Comparison of ENCODE assay signal across 8 cellular contexts in genomic region chr6:44655368-44656342, GRCh38.
DNase-seq lines count a peak whose midpoint lies in the region; ATAC-seq and TF ChIP-seq lines count a peak whose summit lies in the region.

No MANE protein-coding gene starts in this region.

- no peak overlapping the region for H3K27ac ChIP-seq in CD8-positive, alpha-beta T cell (ENCODE audit: low read depth, low read length)
- no peak overlapping the region; the same call in 1 of the 2 replicates for H3K27ac ChIP-seq in HEK293 (ENCODE audit: extremely low read depth, low read depth, low read length)

- no peaks in the 10 kb centered on the region for H3K36me3 Mint-ChIP-seq in CD8-positive, alpha-beta T cell
- H3K36me3 Mint-ChIP-seq in activated CD4-positive, alpha-beta T cell treated with anti-CD3 and anti-CD28 coated beads for 36 hours (ENCODE audit: low read depth): no peaks in the 10 kb centered on the region

- intact Hi-C loops in CD8-positive, alpha-beta T cell (cut with DNase I, micrococcal nuclease): loop anchor here (1.0 to 10.0 kb wide), 7 partner anchors 178 to 1267 kb away; no protein-coding TSS in a partner anchor
- intact Hi-C loops in activated CD4-positive, alpha-beta T cell treated with anti-CD3 and anti-CD28 coated beads for 36 hours (cut with DNase I, micrococcal nuclease): loop anchor here (1.0 to 10.0 kb wide), 7 partner anchors 181 to 1267 kb away; partner anchors contain the start of gene SUPT3H (in 1 of the 2)

- H3K9me3 Mint-ChIP-seq in CD8-positive, alpha-beta T cell: peaks cover 2% of the 10 kb centered on the region
- H3K9me3 Mint-ChIP-seq in activated CD4-positive, alpha-beta T cell treated with anti-CD3 and anti-CD28 coated beads for 36 hours (ENCODE audit: low read depth): peaks cover 3% of the 10 kb centered on the region

- H3K27ac Mint-ChIP-seq in CD8-positive, alpha-beta T cell: peak overlapping the region; percentile 14
- H3K27ac Mint-ChIP-seq in activated CD4-positive, alpha-beta T cell treated with anti-CD3 and anti-CD28 coated beads for 36 hours: peak overlapping the region; percentile 75

- H3K4me1 Mint-ChIP-seq in CD8-positive, alpha-beta T cell (ENCODE audit: low read depth): peaks cover 7% of the 10 kb centered on the region
- peaks cover 13% of the 10 kb centered on the region for H3K4me1 Mint-ChIP-seq in activated CD4-positive, alpha-beta T cell treated with anti-CD3 and anti-CD28 coated beads for 36 hours

- TF ChIP-seq CTCF in CD8-positive, alpha-beta T cell (IDR thresholded peaks at IDR 0.05): peak; percentile 93
- TF ChIP-seq CTCF in HEK293 (tag by site-specific recombination; IDR thresholded peaks at IDR 0.05): peak; percentile 88

- H3K4me3 Mint-ChIP-seq in CD8-positive, alpha-beta T cell: peak overlapping the region; percentile 20
- H3K4me3 Mint-ChIP-seq in activated CD4-positive, alpha-beta T cell treated with anti-CD3 and anti-CD28 coated beads for 36 hours: no peak overlapping the region

- no peak overlapping the region for H3K4me3 ChIP-seq in CD8-positive, alpha-beta T cell (ENCODE audit: low read depth, low read length)
- H3K4me3 ChIP-seq in HEK293 (ENCODE audit: low read depth, low read length): no peak overlapping the region

- POLR2A ChIA-PET in CD8-positive, alpha-beta T cell (lab: Charles Lee): interaction anchor here (0.7 to 1.7 kb wide), 4 partner anchors 17 to 1059 kb away, joined by 3 to 7 read pairs (median 4); partner anchors contain the start of gene SUPT3H
- POLR2A ChIA-PET in HEK293 (lab: Yijun Ruan, JAX): interaction anchor here (0.6 to 1.8 kb wide), 5 partner anchors 113 to 1059 kb away, joined by 3 to 8 read pairs (median 3); partner anchors contain the start of gene SUPT3H
- POLR2A ChIA-PET in activated CD4-positive, alpha-beta T cell treated with anti-CD3 and anti-CD28 coated beads for 36 hours (lab: Charles Lee): no interaction called here

- CTCF ChIA-PET in CD8-positive, alpha-beta T cell (lab: Charles Lee): interaction anchor here (0.6 to 8.6 kb wide), 51 partner anchors 8 to 1755 kb away, joined by 3 to 119 read pairs (median 4); partner anchors contain the start of gene SUPT3H
- CTCF ChIA-PET in HEK293 (lab: Yijun Ruan, JAX): interaction anchor here (0.5 to 5.9 kb wide), 74 partner anchors 8 to 1289 kb away, joined by 3 to 44 read pairs (median 4); no protein-coding TSS in a partner anchor
- CTCF ChIA-PET in activated CD4-positive, alpha-beta T cell treated with anti-CD3 and anti-CD28 coated beads for 36 hours (lab: Charles Lee): interaction anchor here (0.5 to 2.3 kb wide), 44 partner anchors 9 to 1269 kb away, joined by 3 to 19 read pairs (median 4); no protein-coding TSS in a partner anchor

- peak; percentile 78 for ATAC-seq in CD8-positive, alpha-beta T cell
- ATAC-seq in activated CD4-positive, alpha-beta T cell treated with anti-CD3 and anti-CD28 coated beads for 36 hours: peak; percentile 77
- peak; percentile 93 for ATAC-seq in left lobe of liver

- peaks cover 10% of the 10 kb centered on the region for H3K4me1 ChIP-seq in CD8-positive, alpha-beta T cell (ENCODE audit: insufficient read depth, low read length)
- H3K4me1 ChIP-seq in HEK293 (ENCODE audit: control insufficient read depth, insufficient read depth, low read length): peaks cover 12% of the 10 kb centered on the region

- H3K36me3 ChIP-seq in CD8-positive, alpha-beta T cell (ENCODE audit: insufficient read depth, low read length): no peaks in the 10 kb centered on the region
- H3K36me3 ChIP-seq in HEK293 (ENCODE audit: control insufficient read depth in 2 of 2, insufficient read depth in 1 of 2, low read length in 2 of 2): no peaks in the 10 kb centered on the region

- peaks cover 5% of the 10 kb centered on the region for H3K27me3 Mint-ChIP-seq in CD8-positive, alpha-beta T cell (ENCODE audit: low read depth)
- peaks cover 4% of the 10 kb centered on the region for H3K27me3 Mint-ChIP-seq in activated CD4-positive, alpha-beta T cell treated with anti-CD3 and anti-CD28 coated beads for 36 hours

- H3K27me3 ChIP-seq in CD8-positive, alpha-beta T cell (ENCODE audit: insufficient read depth, low read length): no peaks in the 10 kb centered on the region

- no peaks in the 10 kb centered on the region for H3K9me3 ChIP-seq in CD8-positive, alpha-beta T cell (ENCODE audit: low read length)
- no peaks in the 10 kb centered on the region for H3K9me3 ChIP-seq in HEK293 (ENCODE audit: control insufficient read depth, insufficient read depth, low read depth, low read length)

- peak; percentile 53 to 88 (median 77) for DNase-seq in CD8-positive, alpha-beta T cell
- DNase-seq in NCI-H345 treated with DMSO at 0.1 percent for 48 hours (lab: John Stamatoyannopoulos, UW; ENCODE audit: unreplicated experiment) (peak; percentile 34), cerebellar cortex (ENCODE audit: low spot score) (peak; percentile 42), left lobe of liver (ENCODE audit: low spot score) (peak; percentile 63), NCI-H524 treated with DMSO at 0.1 percent for 48 hours (lab: John Stamatoyannopoulos, UW) (no peak)
- DNase-seq in activated CD4-positive, alpha-beta T cell treated with anti-CD3 and anti-CD28 coated beads for 36 hours: peak; percentile 85
- peak; percentile 76 to 83 for DNase-seq in stimulated activated CD4-positive, alpha-beta T cell treated with anti-CD3 and anti-CD28 coated beads, Interleukin-2, amount 100 ng/mL, for 48 hours

TF ChIP-seq in HEK293, 187 proteins besides CTCF, POLR2A, EP300 and RAD21 (continues in another document):
- TF ChIP-seq GLIS1 (tag by site-specific recombination; IDR thresholded peaks at IDR 0.05) (peak; percentile 29; the same call in 1 of the 2 replicates), YY1 (tag by site-specific recombination; IDR thresholded peaks at IDR 0.05) (no peak), GLI4 (tag by site-specific recombination; IDR thresholded peaks at IDR 0.05) (no peak), ZNF510 (tag by site-specific recombination; IDR thresholded peaks at IDR 0.05; ENCODE audit: insufficient replicate concordance) (no peak), IKZF3 (tag by site-specific recombination; IDR thresholded peaks at IDR 0.05) (no peak), ZFP41 (tag by site-specific recombination; IDR thresholded peaks at IDR 0.05; ENCODE audit: borderline replicate concordance) (no peak), ZNF132 (tag by site-specific recombination; IDR thresholded peaks at IDR 0.05; ENCODE audit: borderline replicate concordance) (no peak), ZFP3 (tag by site-specific recombination; IDR thresholded peaks at IDR 0.05; ENCODE audit: low read depth) (no peak), ZNF560 (tag by site-specific recombination; IDR thresholded peaks at IDR 0.05; ENCODE audit: borderline replicate concordance) (no peak), KLF8 (tag by site-specific recombination; IDR thresholded peaks at IDR 0.05) (no peak), ZIC2 (tag by site-specific recombination; IDR thresholded peaks at IDR 0.05) (peak; percentile 91), ZBTB8A (tag by site-specific recombination; IDR thresholded peaks at IDR 0.05) (no peak), ZNF747 (tag by site-specific recombination; IDR thresholded peaks at IDR 0.05) (no peak), ZNF354C (tag by site-specific recombination; IDR thresholded peaks at IDR 0.05; ENCODE audit: borderline replicate concordance, low read depth) (no peak), FEZF1 (tag by site-specific recombination; IDR thresholded peaks at IDR 0.05) (0 out of 2 replicates have a peak, but pooled peaks have one; percentile 28)
- TF ChIP-seq, protein P1, sequence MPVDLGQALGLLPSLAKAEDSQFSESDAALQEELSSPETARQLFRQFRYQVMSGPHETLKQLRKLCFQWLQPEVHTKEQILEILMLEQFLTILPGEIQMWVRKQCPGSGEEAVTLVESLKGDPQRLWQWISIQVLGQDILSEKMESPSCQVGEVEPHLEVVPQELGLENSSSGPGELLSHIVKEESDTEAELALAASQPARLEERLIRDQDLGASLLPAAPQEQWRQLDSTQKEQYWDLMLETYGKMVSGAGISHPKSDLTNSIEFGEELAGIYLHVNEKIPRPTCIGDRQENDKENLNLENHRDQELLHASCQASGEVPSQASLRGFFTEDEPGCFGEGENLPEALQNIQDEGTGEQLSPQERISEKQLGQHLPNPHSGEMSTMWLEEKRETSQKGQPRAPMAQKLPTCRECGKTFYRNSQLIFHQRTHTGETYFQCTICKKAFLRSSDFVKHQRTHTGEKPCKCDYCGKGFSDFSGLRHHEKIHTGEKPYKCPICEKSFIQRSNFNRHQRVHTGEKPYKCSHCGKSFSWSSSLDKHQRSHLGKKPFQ (tag by site-specific recombination; IDR thresholded peaks at IDR 0.05): peak; percentile 82
- TF ChIP-seq, protein P2, sequence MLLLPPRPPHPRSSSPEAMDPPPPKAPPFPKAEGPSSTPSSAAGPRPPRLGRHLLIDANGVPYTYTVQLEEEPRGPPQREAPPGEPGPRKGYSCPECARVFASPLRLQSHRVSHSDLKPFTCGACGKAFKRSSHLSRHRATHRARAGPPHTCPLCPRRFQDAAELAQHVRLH (tag by site-specific recombination; IDR thresholded peaks at IDR 0.05): peak; percentile 60; the same call in 1 of the 2 replicates
